11 cellular contexts compared by ENCODE assay signal in genomic region chr14:105492966-105493871, GRCh38. TPM values are rescaled to one million over a fixed set of nuclear protein-coding genes. Genes with fewer than 3 reads are reported as not detected.
A peak's percentile ranks its signal among the peaks of the same experiment; 100 is the strongest.
DNase-seq lines count a peak whose midpoint lies in the region; ATAC-seq and TF ChIP-seq lines count a peak whose summit lies in the region.
"Had no signal": no experiment of that assay in that cellular context is flagged by ENCODE, and none has a peak within 500 bp of the region (broad histone marks: within the 10 kb centered on the region; RNA-seq: fewer than 3 reads in every experiment).

No MANE protein-coding gene starts in this region.

- TF ChIP-seq CTCF in natural killer cell (IDR thresholded peaks at IDR 0.05): no peak
- TF ChIP-seq CTCF in nephron (IDR thresholded peaks at IDR 0.05; ENCODE audit: unreplicated experiment in 3 of 3): no peak

- ATAC-seq in natural killer cell: no peak
- ATAC-seq in natural killer cell treated with Interleukin-12 subunit alpha and Interleukin-12 subunit beta and Interleukin-15 and Interleukin-18, amount 100 ng/mL, for 72 hours: no peak
- ATAC-seq in activated naive CD8-positive, alpha-beta T cell treated with anti-CD3 and anti-CD28 coated beads, Interleukin-2, amount 10 ng/mL, durations not matched to agents 7 days and 5 days (ENCODE audit: low read depth): no peak
- no peak for ATAC-seq in activated T-helper 17 cell treated with anti-CD3 and anti-CD28 coated beads, Interleukin-2, amount 50 U/mL, for 72 hours (replicated peaks)

- H3K27me3 Mint-ChIP-seq in natural killer cell (ENCODE audit: low read depth in 2 of 2) (no peaks in the 10 kb centered on the region), nephron (ENCODE audit: low read depth) (peaks cover 12% of the 10 kb centered on the region)
- H3K27me3 Mint-ChIP-seq in natural killer cell treated with Interleukin-12 subunit alpha and Interleukin-12 subunit beta and Interleukin-15 and Interleukin-18, amount 100 ng/mL, for 72 hours: no peaks in the 10 kb centered on the region
- no peaks in the 10 kb centered on the region for H3K27me3 Mint-ChIP-seq in activated naive CD8-positive, alpha-beta T cell treated with anti-CD3 and anti-CD28 coated beads, Interleukin-2, amount 10 ng/mL, durations not matched to agents 7 days and 5 days
- no peaks in the 10 kb centered on the region for H3K27me3 Mint-ChIP-seq in activated T-helper 17 cell treated with anti-CD3 and anti-CD28 coated beads, Interleukin-2, amount 50 U/mL, for 72 hours

- H3K27ac Mint-ChIP-seq in natural killer cell (peak overlapping the region in 1 of 2 donors; percentile 41), nephron (no peak overlapping the region)
- H3K27ac Mint-ChIP-seq in natural killer cell treated with Interleukin-12 subunit alpha and Interleukin-12 subunit beta and Interleukin-15 and Interleukin-18, amount 100 ng/mL, for 72 hours: no peak overlapping the region
- no peak overlapping the region for H3K27ac Mint-ChIP-seq in activated naive CD8-positive, alpha-beta T cell treated with anti-CD3 and anti-CD28 coated beads, Interleukin-2, amount 10 ng/mL, durations not matched to agents 7 days and 5 days
- no peak overlapping the region for H3K27ac Mint-ChIP-seq in activated T-helper 17 cell treated with anti-CD3 and anti-CD28 coated beads, Interleukin-2, amount 50 U/mL, for 72 hours

- H3K36me3 Mint-ChIP-seq in natural killer cell (no peaks in the 10 kb centered on the region), nephron (ENCODE audit: low read depth) (no peaks in the 10 kb centered on the region)
- no peaks in the 10 kb centered on the region for H3K36me3 Mint-ChIP-seq in natural killer cell treated with Interleukin-12 subunit alpha and Interleukin-12 subunit beta and Interleukin-15 and Interleukin-18, amount 100 ng/mL, for 72 hours
- no peaks in the 10 kb centered on the region for H3K36me3 Mint-ChIP-seq in activated naive CD8-positive, alpha-beta T cell treated with anti-CD3 and anti-CD28 coated beads, Interleukin-2, amount 10 ng/mL, durations not matched to agents 7 days and 5 days
- peaks cover 27% of the 10 kb centered on the region for H3K36me3 Mint-ChIP-seq in activated T-helper 17 cell treated with anti-CD3 and anti-CD28 coated beads, Interleukin-2, amount 50 U/mL, for 72 hours (ENCODE audit: low read depth)

- no peak for DNase-seq in natural killer cell
- no peak for DNase-seq in natural killer cell treated with Interleukin-12 subunit alpha and Interleukin-12 subunit beta and Interleukin-15 and Interleukin-18, amount 100 ng/mL, for 72 hours (ENCODE audit: low spot score)
- DNase-seq in activated naive CD8-positive, alpha-beta T cell treated with anti-CD3 and anti-CD28 coated beads, Interleukin-2, amount 10 ng/mL, durations not matched to agents 7 days and 5 days: peak; percentile 34
- no peak for DNase-seq in SKM-1 treated with dmso at 0.1 percent for 144 hours (lab: John Stamatoyannopoulos, UW; ENCODE audit: unreplicated experiment)
- no peak for DNase-seq in NOMO-1 treated with DMSO at 0.1 percent for 48 hours (lab: John Stamatoyannopoulos, UW; ENCODE audit: unreplicated experiment)
- DNase-seq in NCI-H526 (lab: John Stamatoyannopoulos, UW): no peak
- DNase-seq: dermis blood vessel endothelial cell; stimulated activated CD4-positive, alpha-beta T cell treated with anti-CD3 and anti-CD28 coated beads, Interleukin-4, amount 100 ng/mL, for 1 hour; stimulated activated naive CD4-positive, alpha-beta T cell had no signal

- peaks cover 13 to 29% of the 10 kb centered on the region in 2 donors for H3K4me1 Mint-ChIP-seq in natural killer cell
- peaks cover 13 to 14% of the 10 kb centered on the region in 2 donors for H3K4me1 Mint-ChIP-seq in natural killer cell treated with Interleukin-12 subunit alpha and Interleukin-12 subunit beta and Interleukin-15 and Interleukin-18, amount 100 ng/mL, for 72 hours (ENCODE audit: low read depth in 2 of 2)
- H3K4me1 Mint-ChIP-seq in activated naive CD8-positive, alpha-beta T cell treated with anti-CD3 and anti-CD28 coated beads, Interleukin-2, amount 10 ng/mL, durations not matched to agents 7 days and 5 days: peaks cover 15% of the 10 kb centered on the region
- H3K4me1 Mint-ChIP-seq in nephron: peaks cover 6% of the 10 kb centered on the region
- H3K4me1 Mint-ChIP-seq in activated T-helper 17 cell treated with anti-CD3 and anti-CD28 coated beads, Interleukin-2, amount 50 U/mL, for 72 hours: peaks cover 9% of the 10 kb centered on the region

- POLR2A ChIA-PET in activated naive CD8-positive, alpha-beta T cell treated with anti-CD3 and anti-CD28 coated beads, Interleukin-2, amount 10 ng/mL, durations not matched to agents 7 days and 5 days (lab: Charles Lee): interaction anchor here (5.7 kb wide), 1 partner anchor 12 kb away, joined by 118 read pairs; no protein-coding TSS in a partner anchor

- H3K9me3 Mint-ChIP-seq in natural killer cell: no peaks in the 10 kb centered on the region
- no peaks in the 10 kb centered on the region for H3K9me3 Mint-ChIP-seq in natural killer cell treated with Interleukin-12 subunit alpha and Interleukin-12 subunit beta and Interleukin-15 and Interleukin-18, amount 100 ng/mL, for 72 hours
- no peaks in the 10 kb centered on the region for H3K9me3 Mint-ChIP-seq in activated naive CD8-positive, alpha-beta T cell treated with anti-CD3 and anti-CD28 coated beads, Interleukin-2, amount 10 ng/mL, durations not matched to agents 7 days and 5 days
- H3K9me3 Mint-ChIP-seq in nephron: no peaks in the 10 kb centered on the region
- no peaks in the 10 kb centered on the region for H3K9me3 Mint-ChIP-seq in activated T-helper 17 cell treated with anti-CD3 and anti-CD28 coated beads, Interleukin-2, amount 50 U/mL, for 72 hours

- intact Hi-C loops in natural killer cell (cut with micrococcal nuclease): loop anchor here (5.0 kb wide), 2 partner anchors 34 to 96 kb away; partner anchors contain the start of genes TEX22 and TMEM121

- H3K4me3 Mint-ChIP-seq in natural killer cell: peak overlapping the region; percentile 61
- no peak overlapping the region for H3K4me3 Mint-ChIP-seq in natural killer cell treated with Interleukin-12 subunit alpha and Interleukin-12 subunit beta and Interleukin-15 and Interleukin-18, amount 100 ng/mL, for 72 hours
- no peak overlapping the region for H3K4me3 Mint-ChIP-seq in activated naive CD8-positive, alpha-beta T cell treated with anti-CD3 and anti-CD28 coated beads, Interleukin-2, amount 10 ng/mL, durations not matched to agents 7 days and 5 days
- H3K4me3 Mint-ChIP-seq in nephron: peak overlapping the region; percentile 53 to 73 (median 60)
- H3K4me3 Mint-ChIP-seq in activated T-helper 17 cell treated with anti-CD3 and anti-CD28 coated beads, Interleukin-2, amount 50 U/mL, for 72 hours: no peak overlapping the region

RNA-seq across cellular contexts. Expression of gene TEDC1, which starts 2.2 kb away (rescaled TPM):
- total RNA-seq in natural killer cell: 100 to 1,000 TPM in 2 of 3 donors, 10 to 100 TPM in 1; 70.0 to 233 (median 112) TPM
- 10 to 100 TPM; 25.1 to 59.2 TPM for total RNA-seq in natural killer cell treated with Interleukin-12 subunit alpha and Interleukin-12 subunit beta and Interleukin-15 and Interleukin-18, amount 100 ng/mL, for 72 hours
- 10 to 100 TPM; 43.3 to 47.6 TPM for total RNA-seq in activated naive CD8-positive, alpha-beta T cell treated with anti-CD3 and anti-CD28 coated beads, Interleukin-2, amount 10 ng/mL, durations not matched to agents 7 days and 5 days
- total RNA-seq in activated T-helper 17 cell treated with anti-CD3 and anti-CD28 coated beads, Interleukin-2, amount 50 U/mL, for 72 hours: 10 to 100 TPM; 23.3 to 39.1 TPM

RNA-seq across cellular contexts. Expression of gene CRIP1, which starts 6.5 kb away (rescaled TPM):
- 100 to 1,000 TPM; 276 to 334 (median 290) TPM for total RNA-seq in natural killer cell
- 10 to 100 TPM; 39.0 to 82.7 TPM for total RNA-seq in natural killer cell treated with Interleukin-12 subunit alpha and Interleukin-12 subunit beta and Interleukin-15 and Interleukin-18, amount 100 ng/mL, for 72 hours
- 100 to 1,000 TPM; 445 to 453 TPM for total RNA-seq in activated naive CD8-positive, alpha-beta T cell treated with anti-CD3 and anti-CD28 coated beads, Interleukin-2, amount 10 ng/mL, durations not matched to agents 7 days and 5 days
- total RNA-seq in activated T-helper 17 cell treated with anti-CD3 and anti-CD28 coated beads, Interleukin-2, amount 50 U/mL, for 72 hours: 100 to 1,000 TPM; 271 to 358 TPM

RNA-seq across cellular contexts. Expression of gene CRIP2, which starts 18.6 kb away (rescaled TPM):
- 1 to 10 TPM; 1.7 to 4.6 (median 2.0) TPM for total RNA-seq in natural killer cell
- 1 to 10 TPM in 1 of 2 donors, under 1 TPM in 1; 0.98 to 2.2 TPM for total RNA-seq in natural killer cell treated with Interleukin-12 subunit alpha and Interleukin-12 subunit beta and Interleukin-15 and Interleukin-18, amount 100 ng/mL, for 72 hours
- 1 to 10 TPM; 1.2 to 1.6 TPM for total RNA-seq in activated naive CD8-positive, alpha-beta T cell treated with anti-CD3 and anti-CD28 coated beads, Interleukin-2, amount 10 ng/mL, durations not matched to agents 7 days and 5 days
- total RNA-seq in activated T-helper 17 cell treated with anti-CD3 and anti-CD28 coated beads, Interleukin-2, amount 50 U/mL, for 72 hours: 1 to 10 TPM in 1 of 2 donors, under 1 TPM in 1; 0.97 to 2.2 TPM

RNA-seq across cellular contexts. Expression of gene TMEM121, which starts 33.2 kb away (rescaled TPM):
- under 1 TPM in 2 of 3 donors, not detected in 1; 0.54 to 0.80 TPM for total RNA-seq in natural killer cell
- 1 to 10 TPM; 1.8 to 4.2 TPM for total RNA-seq in natural killer cell treated with Interleukin-12 subunit alpha and Interleukin-12 subunit beta and Interleukin-15 and Interleukin-18, amount 100 ng/mL, for 72 hours
- total RNA-seq in activated naive CD8-positive, alpha-beta T cell treated with anti-CD3 and anti-CD28 coated beads, Interleukin-2, amount 10 ng/mL, durations not matched to agents 7 days and 5 days: 1 to 10 TPM; 8.1 to 8.8 TPM
- 10 to 100 TPM in 1 of 2 donors, 1 to 10 TPM in 1; 2.5 to 12.3 TPM for total RNA-seq in activated T-helper 17 cell treated with anti-CD3 and anti-CD28 coated beads, Interleukin-2, amount 50 U/mL, for 72 hours

Comparison
In these comparisons a context has a peak if more than half of its experiments do, and no peak if none do; other contexts are left out.
1. H3K4me3 Mint-ChIP-seq: peak in natural killer cell (single experiment) and nephron (3 of 3); none in natural killer cell treated with Interleukin-12 subunit alpha and Interleukin-12 subunit beta and Interleukin-15 and Interleukin-18, amount 100 ng/mL, for 72 hours (single experiment), activated naive CD8-positive, alpha-beta T cell treated with anti-CD3 and anti-CD28 coated beads, Interleukin-2, amount 10 ng/mL, durations not matched to agents 7 days and 5 days (single experiment) and activated T-helper 17 cell treated with anti-CD3 and anti-CD28 coated beads, Interleukin-2, amount 50 U/mL, for 72 hours (single experiment).